15 cellular contexts compared by ENCODE assay signal in genomic region chr13:78420814-78421213, GRCh38.
DNase-seq lines count a peak whose midpoint lies in the region; ATAC-seq lines count a peak whose summit lies in the region.
"Had no signal": no experiment of that assay in that cellular context is flagged by ENCODE, and none has a peak within 500 bp of the region (broad histone marks: within the 10 kb centered on the region; RNA-seq: fewer than 3 reads in every experiment).

No MANE protein-coding gene starts in this region.

- H3K36me3 ChIP-seq in MG63: no peaks in the 10 kb centered on the region
- H3K36me3 ChIP-seq: colonic mucosa, uterus had no signal

- peak; percentile 96 for ATAC-seq in GM18498 (IDR thresholded peaks at IDR 0.05; ENCODE audit: unreplicated experiment)
- peak; percentile 82 for ATAC-seq in GM19452 (IDR thresholded peaks at IDR 0.05; ENCODE audit: unreplicated experiment)
- ATAC-seq in HG02870 (IDR thresholded peaks at IDR 0.05; ENCODE audit: unreplicated experiment): peak; percentile 94
- ATAC-seq: activated CD4-positive, CD25-positive, alpha-beta regulatory T cell treated with anti-CD3 and anti-CD28 coated beads, Interleukin-2, amount 50 U/mL, for 24 hours had no signal

- no peak overlapping the region for H3K4me3 ChIP-seq in MG63
- H3K4me3 ChIP-seq: colonic mucosa, uterus had no signal

- DNase-seq in MG63 (peak; percentile 50), T-helper 2 cell (no peak), SIG-M5 (lab: John Stamatoyannopoulos, UW) (no peak)
- no peak for DNase-seq in activated effector memory CD4-positive, alpha-beta T cell treated with Interleukin-2 at 50 U/mL for 16 hours
- no peak for DNase-seq in activated naive CD4-positive, alpha-beta T cell (lab: John Stamatoyannopoulos, UW)
- DNase-seq: activated T-cell treated with anti-CD3 and anti-CD28 coated beads, Interleukin-2, amount 50 U/mL, for 1 hour; colonic mucosa; DMS53; KG1; NCI-H2029; uterus had no signal

- no peaks in the 10 kb centered on the region for H3K27me3 ChIP-seq in MG63
- H3K27me3 ChIP-seq: colonic mucosa, uterus had no signal

- no peaks in the 10 kb centered on the region for H3K9me3 ChIP-seq in MG63
- H3K9me3 ChIP-seq: colonic mucosa, uterus had no signal
